ENCODE assay signal across 28 cellular contexts in the genomic region with DNA sequence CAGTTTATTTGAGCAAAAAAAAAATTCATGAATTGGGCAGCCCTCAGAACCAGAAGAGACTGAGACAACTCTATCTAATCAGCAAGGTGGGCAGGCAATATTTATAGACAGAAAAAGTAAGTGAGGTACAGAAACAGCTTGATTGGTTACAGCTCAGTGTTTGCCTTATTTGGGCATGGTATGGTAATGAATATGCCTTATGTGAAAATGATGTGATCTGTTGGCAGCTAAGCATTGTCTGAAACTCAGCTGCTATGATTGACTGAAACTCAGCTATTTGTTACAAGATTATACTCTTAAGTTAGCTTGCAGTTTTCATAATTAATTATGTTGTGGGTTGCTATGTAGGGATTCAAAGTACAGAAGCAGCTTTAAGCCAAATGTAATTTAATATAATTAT.
DNase-seq lines count a peak whose midpoint lies in the region; ATAC-seq and TF ChIP-seq lines count a peak whose summit lies in the region.
"Had no signal": no experiment of that assay in that cellular context is flagged by ENCODE, and none has a peak within 500 bp of the region (broad histone marks: within the 10 kb centered on the region; RNA-seq: fewer than 3 reads in every experiment).

No MANE protein-coding gene starts in this region.

- no peaks in the 10 kb centered on the region for H3K27me3 ChIP-seq in MM.1S (replicated peaks; ENCODE audit: insufficient read depth, low read length)
- H3K27me3 ChIP-seq: ascending aorta, hepatocyte, upper lobe of right lung had no signal

- no peak overlapping the region for H3K27ac Mint-ChIP-seq in activated CD4-positive, alpha-beta memory T cell treated with anti-CD3 and anti-CD28 coated beads, Interleukin-2, amount 10 ng/mL, durations not matched to agents 7 days and 5 days
- no peak overlapping the region for H3K27ac Mint-ChIP-seq in stimulated activated naive B cell treated with anti-CD40 and anti-IgM and Interleukin-4, amounts not matched to agents 10 μg/mL and 1 μg/mL and 100 μg/mL, for 72 hours
- H3K27ac Mint-ChIP-seq: activated naive CD4-positive, alpha-beta T cell treated with anti-CD3 and anti-CD28 coated beads, Interleukin-2, amount 50 U/mL, for 72 hours; activated T-helper 1 cell treated with anti-CD3 and anti-CD28 coated beads, Interleukin-12 subunit alpha, Interleukin-12 subunit beta, Interleukin-2, Interleukin-4 antibody, amounts not matched to agents 30 ng/mL and 10 ng/mL and 1 ng/mL, durations not matched to agents 14 hours and 24 hours and 36 hours; GM23338; natural killer cell treated with Interleukin-12 subunit alpha and Interleukin-12 subunit beta and Interleukin-15 and Interleukin-18, amount 100 ng/mL, for 72 hours had no signal

- ATAC-seq in HG02798 (IDR thresholded peaks at IDR 0.05; ENCODE audit: poor library complexity, unreplicated experiment) (peak; percentile 86), HG03039 (IDR thresholded peaks at IDR 0.05; ENCODE audit: unreplicated experiment) (no peak)
- ATAC-seq in stimulated activated naive B cell treated with anti-CD40 and anti-IgM and Interleukin-4, amounts not matched to agents 10 μg/mL and 1 μg/mL and 100 μg/mL, for 72 hours (replicated peaks) = no peak
- ATAC-seq: A549; activated naive CD4-positive, alpha-beta T cell treated with anti-CD3 and anti-CD28 coated beads, Interleukin-2, amount 50 U/mL, for 72 hours; GM23338; left ventricle myocardium superior; natural killer cell treated with Interleukin-12 subunit alpha and Interleukin-12 subunit beta and Interleukin-15 and Interleukin-18, amount 100 ng/mL, for 72 hours; upper lobe of right lung had no signal

- no peaks in the 10 kb centered on the region for H3K4me1 Mint-ChIP-seq in activated CD4-positive, alpha-beta memory T cell treated with anti-CD3 and anti-CD28 coated beads, Interleukin-2, amount 10 ng/mL, durations not matched to agents 7 days and 5 days
- no peaks in the 10 kb centered on the region for H3K4me1 Mint-ChIP-seq in stimulated activated naive B cell treated with anti-CD40 and anti-IgM and Interleukin-4, amounts not matched to agents 10 μg/mL and 1 μg/mL and 100 μg/mL, for 72 hours
- H3K4me1 Mint-ChIP-seq: GM23338 had no signal

- H3K27ac ChIP-seq in MM.1S (ENCODE audit: low read length) = no peak overlapping the region
- H3K27ac ChIP-seq: A549, ascending aorta, hepatocyte, HL-60, upper lobe of right lung had no signal

- H3F3A ChIP-seq in MM.1S (ENCODE audit: insufficient read depth, low read length) = no peaks in the 10 kb centered on the region

- no peaks in the 10 kb centered on the region for H3K9me2 ChIP-seq in MM.1S (replicated peaks; ENCODE audit: insufficient read depth, low read length)

- peak; percentile 46 for DNase-seq in NCI-H2171 treated with DMSO at 0.1 percent for 48 hours (lab: John Stamatoyannopoulos, UW)
- no peak for DNase-seq in NCI-H2171 (lab: John Stamatoyannopoulos, UW)
- peak; percentile 68 for DNase-seq in MM.1S
- peak; percentile 66 for DNase-seq in retinal pigment epithelial cell (ENCODE audit: low read depth)
- no peak for DNase-seq in activated CD4-positive, alpha-beta memory T cell treated with anti-CD3 and anti-CD28 coated beads, Interleukin-2, amount 10 ng/mL, durations not matched to agents 7 days and 5 days
- no peak for DNase-seq in stimulated activated naive B cell treated with anti-CD40 and anti-IgM and Interleukin-4, amounts not matched to agents 10 μg/mL and 1 μg/mL and 100 μg/mL, for 72 hours
- DNase-seq: activated CD4-positive, alpha-beta T cell treated with anti-CD3 and anti-CD28 coated beads for 4 hours; Caco-2; EL; IMR-90; left ventricle myocardium superior; midbrain; NCI-H2107; NCI-H510A; NK-92 treated with Interleukin-12 subunit alpha and Interleukin-12 subunit beta, amount 100 ng/mL, for 24 hours; stimulated activated CD8-positive, alpha-beta memory T cell treated with anti-CD3 and anti-CD28 coated beads, Interleukin-4, amount 100 ng/mL, for 48 hours; T-helper 1 cell; upper lobe of right lung had no signal

- H2AFZ ChIP-seq in MM.1S (ENCODE audit: low read length) = no peak overlapping the region
- H2AFZ ChIP-seq: hepatocyte had no signal

- H3K27me3 Mint-ChIP-seq in activated CD4-positive, alpha-beta memory T cell treated with anti-CD3 and anti-CD28 coated beads, Interleukin-2, amount 10 ng/mL, durations not matched to agents 7 days and 5 days = no peaks in the 10 kb centered on the region
- no peaks in the 10 kb centered on the region for H3K27me3 Mint-ChIP-seq in stimulated activated naive B cell treated with anti-CD40 and anti-IgM and Interleukin-4, amounts not matched to agents 10 μg/mL and 1 μg/mL and 100 μg/mL, for 72 hours
- H3K27me3 Mint-ChIP-seq: natural killer cell treated with Interleukin-12 subunit alpha and Interleukin-12 subunit beta and Interleukin-15 and Interleukin-18, amount 100 ng/mL, for 72 hours had no signal

- H3K4me3 Mint-ChIP-seq in activated CD4-positive, alpha-beta memory T cell treated with anti-CD3 and anti-CD28 coated beads, Interleukin-2, amount 10 ng/mL, durations not matched to agents 7 days and 5 days = no peak overlapping the region
- no peak overlapping the region for H3K4me3 Mint-ChIP-seq in stimulated activated naive B cell treated with anti-CD40 and anti-IgM and Interleukin-4, amounts not matched to agents 10 μg/mL and 1 μg/mL and 100 μg/mL, for 72 hours
- H3K4me3 Mint-ChIP-seq: activated T-helper 1 cell treated with anti-CD3 and anti-CD28 coated beads, Interleukin-12 subunit alpha, Interleukin-12 subunit beta, Interleukin-2, Interleukin-4 antibody, amounts not matched to agents 30 ng/mL and 10 ng/mL and 1 ng/mL, durations not matched to agents 14 hours and 24 hours and 36 hours; GM23338; natural killer cell treated with Interleukin-12 subunit alpha and Interleukin-12 subunit beta and Interleukin-15 and Interleukin-18, amount 100 ng/mL, for 72 hours had no signal

- H3K4me3 ChIP-seq in MM.1S (ENCODE audit: low read length) (no peak overlapping the region), retinal pigment epithelial cell (ENCODE audit: low read length) (no peak overlapping the region)
- H3K4me3 ChIP-seq: A549, ascending aorta, GM23338, hepatocyte, upper lobe of right lung had no signal

- H3K4me1 ChIP-seq in MM.1S (ENCODE audit: low read length) = peaks cover 14% of the 10 kb centered on the region
- H3K4me1 ChIP-seq: A549, ascending aorta, Caco-2, upper lobe of right lung had no signal

- no peaks in the 10 kb centered on the region for H3K9me3 ChIP-seq in MM.1S (replicated peaks; ENCODE audit: insufficient read depth, low read length)
- H3K9me3 ChIP-seq: A549, Caco-2, upper lobe of right lung had no signal

- CTCF ChIA-PET in activated CD4-positive, alpha-beta memory T cell treated with anti-CD3 and anti-CD28 coated beads, Interleukin-2, amount 10 ng/mL, durations not matched to agents 7 days and 5 days (lab: Charles Lee) = no interaction called here

- no peaks in the 10 kb centered on the region for H3K36me3 ChIP-seq in MM.1S (replicated peaks; ENCODE audit: insufficient read depth, low read length)
- H3K36me3 ChIP-seq: ascending aorta, upper lobe of right lung had no signal

- POLR2A ChIA-PET in activated CD4-positive, alpha-beta memory T cell treated with anti-CD3 and anti-CD28 coated beads, Interleukin-2, amount 10 ng/mL, durations not matched to agents 7 days and 5 days (lab: Charles Lee) = no interaction called here

- peaks cover 4% of the 10 kb centered on the region for H3K9me3 Mint-ChIP-seq in activated CD4-positive, alpha-beta memory T cell treated with anti-CD3 and anti-CD28 coated beads, Interleukin-2, amount 10 ng/mL, durations not matched to agents 7 days and 5 days
- H3K9me3 Mint-ChIP-seq in stimulated activated naive B cell treated with anti-CD40 and anti-IgM and Interleukin-4, amounts not matched to agents 10 μg/mL and 1 μg/mL and 100 μg/mL, for 72 hours = no peaks in the 10 kb centered on the region

- no peaks in the 10 kb centered on the region for H3K79me2 ChIP-seq in MM.1S (ENCODE audit: low read length)
- H3K79me2 ChIP-seq: hepatocyte had no signal

- H3K36me3 Mint-ChIP-seq in activated CD4-positive, alpha-beta memory T cell treated with anti-CD3 and anti-CD28 coated beads, Interleukin-2, amount 10 ng/mL, durations not matched to agents 7 days and 5 days (ENCODE audit: low read depth) = no peaks in the 10 kb centered on the region
- no peaks in the 10 kb centered on the region for H3K36me3 Mint-ChIP-seq in stimulated activated naive B cell treated with anti-CD40 and anti-IgM and Interleukin-4, amounts not matched to agents 10 μg/mL and 1 μg/mL and 100 μg/mL, for 72 hours
- H3K36me3 Mint-ChIP-seq: activated naive CD4-positive, alpha-beta T cell treated with anti-CD3 and anti-CD28 coated beads, Interleukin-2, amount 50 U/mL, for 72 hours had no signal

- H3K9ac ChIP-seq in MM.1S (ENCODE audit: low read length) = no peak overlapping the region

- no peak for TF ChIP-seq CTCF in MM.1S (IDR thresholded peaks at IDR 0.05; ENCODE audit: low read length)
- TF ChIP-seq CTCF in retinal pigment epithelial cell (conservative IDR thresholded peaks at IDR 0.05; ENCODE audit: low read depth, low read length) = no peak

- no peaks in the 10 kb centered on the region for H4K20me1 ChIP-seq in MM.1S (ENCODE audit: insufficient read depth, low read length)

- 0 out of 2 replicates have a peak overlapping the region, but pooled peaks have one; percentile 3 for H3K4me2 ChIP-seq in MM.1S (ENCODE audit: low read depth, low read length)
- H3K4me2 ChIP-seq: A549, GM23338, hepatocyte had no signal

Comparison
In these comparisons a context has a peak if more than half of its experiments do, and no peak if none do; other contexts are left out.
1. DNase-seq: peak in NCI-H2171 treated with DMSO at 0.1 percent for 48 hours (single experiment), MM.1S (single experiment) and retinal pigment epithelial cell (single experiment); none in NCI-H2171 (single experiment), activated CD4-positive, alpha-beta memory T cell treated with anti-CD3 and anti-CD28 coated beads, Interleukin-2, amount 10 ng/mL, durations not matched to agents 7 days and 5 days (single experiment) and stimulated activated naive B cell treated with anti-CD40 and anti-IgM and Interleukin-4, amounts not matched to agents 10 μg/mL and 1 μg/mL and 100 μg/mL, for 72 hours (single experiment).